8 cellular contexts compared by ENCODE assay signal in genomic region chr18:34978953-34979608, GRCh38.
A peak's percentile ranks its signal among the peaks of the same experiment; 100 is the strongest.
DNase-seq lines count a peak whose midpoint lies in the region; ATAC-seq and TF ChIP-seq lines count a peak whose summit lies in the region.

No MANE protein-coding gene starts in this region.

- DNase-seq in DMS153 treated with DMSO at 0.1 percent for 48 hours (lab: John Stamatoyannopoulos, UW; ENCODE audit: unreplicated experiment) (peak; percentile 86), NCI-H2227 treated with DMSO at 0.1 percent for 48 hours (lab: John Stamatoyannopoulos, UW) (peak; percentile 73), chondrocyte (ENCODE audit: low spot score) (no peak), kidney epithelial cell (ENCODE audit: low read depth) (peak; percentile 97)
- DNase-seq in activated CD4-positive, alpha-beta T cell treated with anti-CD3 and anti-CD28 coated beads for 24 hours (ENCODE audit: low read depth in 2 of 2): peak; percentile 60 to 65
- DNase-seq in stimulated activated CD4-positive, alpha-beta T cell treated with anti-CD3 and anti-CD28 coated beads, Interleukin-12 subunit alpha, Interleukin-12 subunit beta, amount 100 ng/mL, for 4 hours: peak; percentile 65

- peaks cover 35% of the 10 kb centered on the region for H3K4me1 Mint-ChIP-seq in chondrocyte (ENCODE audit: low read depth)

- H3K27me3 Mint-ChIP-seq in chondrocyte (ENCODE audit: low read depth): peaks cover 1% of the 10 kb centered on the region

- peak overlapping the region; percentile 50 for H3K4me3 ChIP-seq in kidney epithelial cell (ENCODE audit: low read depth, low read length)

- ATAC-seq in HG02852 (IDR thresholded peaks at IDR 0.05; ENCODE audit: unreplicated experiment): peak; percentile 33
- no peak for ATAC-seq in GM18517 (IDR thresholded peaks at IDR 0.05; ENCODE audit: unreplicated experiment)

- no peaks in the 10 kb centered on the region for H3K9me3 Mint-ChIP-seq in chondrocyte (ENCODE audit: low read depth)

- no peaks in the 10 kb centered on the region for H3K36me3 Mint-ChIP-seq in chondrocyte (ENCODE audit: low read depth)

- peaks cover 14% of the 10 kb centered on the region for H3K27me3 ChIP-seq in kidney epithelial cell (ENCODE audit: control insufficient read depth, insufficient read depth, low read length)

- H3K36me3 ChIP-seq in kidney epithelial cell (ENCODE audit: control insufficient read depth, insufficient read depth, low read length): no peaks in the 10 kb centered on the region

- H3K27ac Mint-ChIP-seq in chondrocyte (ENCODE audit: unreplicated experiment): peak overlapping the region; percentile 94

- TF ChIP-seq CTCF in chondrocyte (IDR thresholded peaks at IDR 0.05) (no peak), kidney epithelial cell (IDR thresholded peaks at IDR 0.05; ENCODE audit: insufficient read depth, low read length, poor library complexity, severe bottlenecking) (no peak)

- peak overlapping the region; percentile 82 for H3K4me3 Mint-ChIP-seq in chondrocyte (ENCODE audit: unreplicated experiment)
